In the genomic region with DNA sequence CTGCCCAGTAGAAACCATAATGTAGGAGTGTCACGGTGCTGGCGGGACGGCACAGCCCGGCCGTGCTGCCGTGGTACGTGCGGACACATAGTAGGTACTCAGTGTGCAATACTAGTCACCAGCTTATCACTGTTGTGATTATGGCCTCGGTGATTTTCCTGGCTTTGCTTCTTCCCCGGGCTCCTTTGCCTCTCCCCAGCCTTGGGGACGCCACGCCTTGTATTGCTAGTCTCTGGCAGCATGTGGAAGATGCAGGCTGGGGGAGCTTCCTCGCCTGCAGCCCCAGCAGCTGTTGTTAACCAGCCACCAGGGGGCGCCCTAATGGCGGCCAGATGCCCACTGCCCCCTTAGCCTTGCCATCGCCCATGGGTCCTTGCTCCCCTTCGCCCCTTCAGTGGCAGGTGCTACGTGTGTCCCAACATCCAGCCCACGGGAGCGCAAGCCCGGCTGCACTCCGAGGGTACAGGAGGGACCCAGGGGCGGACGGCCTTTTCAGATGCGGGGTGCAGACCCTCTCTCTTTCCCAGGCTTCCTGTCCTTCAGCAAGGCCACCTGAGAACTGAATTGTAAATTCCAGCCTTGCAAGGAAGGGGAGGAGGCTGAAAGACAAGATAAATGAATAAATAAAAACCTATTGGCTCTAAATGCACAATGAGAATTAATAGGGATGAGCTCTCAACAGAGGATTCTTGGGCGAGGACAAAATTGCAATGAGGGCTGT, we compare ENCODE assay signal across 9 cellular contexts. TPM values are rescaled to one million over a fixed set of nuclear protein-coding genes. Genes with fewer than 3 reads are reported as not detected.
A peak's percentile ranks its signal among the peaks of the same experiment; 100 is the strongest.
DNase-seq lines count a peak whose midpoint lies in the region; ATAC-seq and TF ChIP-seq lines count a peak whose summit lies in the region.
"Had no signal": no experiment of that assay in that cellular context is flagged by ENCODE, and none has a peak within 500 bp of the region (broad histone marks: within the 10 kb centered on the region; RNA-seq: fewer than 3 reads in every experiment).

No MANE protein-coding gene starts in this region.

- H3K9me3 ChIP-seq in DND-41 (ENCODE audit: insufficient read depth, low read length, severe bottlenecking): no peaks in the 10 kb centered on the region
- no peaks in the 10 kb centered on the region for H3K9me3 ChIP-seq in Loucy (ENCODE audit: insufficient read depth, low read depth, low read length)

- H3K27me3 Mint-ChIP-seq in T-helper 2 cell treated with Interferon-gamma antibody and Interleukin-4, amounts not matched to agents 5 μg/mL and 100 μg/mL, for 36 hours (ENCODE audit: low read depth): peaks cover 19% of the 10 kb centered on the region

- TF ChIP-seq CTCF in DND-41 (IDR thresholded peaks at IDR 0.05; ENCODE audit: borderline replicate concordance, extremely low read depth, low read length, poor library complexity, severe bottlenecking) (peak; percentile 84), Loucy (conservative IDR thresholded peaks at IDR 0.05; ENCODE audit: low read length) (peak; percentile 93), omental fat pad (IDR thresholded peaks at IDR 0.05) (peak in 1 of 3 donors; percentile 25)

- H3K9me2 ChIP-seq in Loucy (replicated peaks; ENCODE audit: low read depth, low read length): no peaks in the 10 kb centered on the region

- H3K4me2 ChIP-seq in DND-41 (ENCODE audit: insufficient read depth, low read length) (no peak overlapping the region), Loucy (ENCODE audit: low read depth, low read length, poor library complexity, severe bottlenecking) (peak overlapping the region; percentile 41)

- H4K20me1 ChIP-seq in DND-41 (ENCODE audit: insufficient read depth, low read length): peaks cover 24% of the 10 kb centered on the region
- H4K20me1 ChIP-seq in Loucy (ENCODE audit: insufficient read depth, low read length, poor library complexity, severe bottlenecking): peaks cover 66% of the 10 kb centered on the region

- H3K9me3 Mint-ChIP-seq in T-helper 2 cell treated with Interferon-gamma antibody and Interleukin-4, amounts not matched to agents 5 μg/mL and 100 μg/mL, for 36 hours: no peaks in the 10 kb centered on the region
- H3K9me3 Mint-ChIP-seq: activated naive CD4-positive, alpha-beta T cell treated with anti-CD3 and anti-CD28 coated beads, Interleukin-2, amount 50 U/mL, for 24 hours had no signal

- no peaks in the 10 kb centered on the region for H3F3A ChIP-seq in Loucy (ENCODE audit: low read depth)

- H3K4me3 ChIP-seq in DND-41 (ENCODE audit: low read depth in 1 of 2, low read length in 2 of 2) (no peak overlapping the region), Loucy (ENCODE audit: low read length, poor library complexity, severe bottlenecking) (no peak overlapping the region)

- H3K4me3 Mint-ChIP-seq in T-helper 2 cell treated with Interferon-gamma antibody and Interleukin-4, amounts not matched to agents 5 μg/mL and 100 μg/mL, for 36 hours: no peak overlapping the region
- H3K4me3 Mint-ChIP-seq: activated naive CD4-positive, alpha-beta T cell treated with anti-CD3 and anti-CD28 coated beads, Interleukin-2, amount 50 U/mL, for 24 hours had no signal

- peaks cover 2% of the 10 kb centered on the region for H3K4me1 Mint-ChIP-seq in T-helper 2 cell treated with Interferon-gamma antibody and Interleukin-4, amounts not matched to agents 5 μg/mL and 100 μg/mL, for 36 hours (ENCODE audit: low read depth)
- H3K4me1 Mint-ChIP-seq: activated naive CD4-positive, alpha-beta T cell treated with anti-CD3 and anti-CD28 coated beads, Interleukin-2, amount 50 U/mL, for 24 hours had no signal

- H3K36me3 Mint-ChIP-seq in T-helper 2 cell treated with Interferon-gamma antibody and Interleukin-4, amounts not matched to agents 5 μg/mL and 100 μg/mL, for 36 hours (ENCODE audit: low read depth): peaks cover 2% of the 10 kb centered on the region
- H3K36me3 Mint-ChIP-seq: activated naive CD4-positive, alpha-beta T cell treated with anti-CD3 and anti-CD28 coated beads, Interleukin-2, amount 50 U/mL, for 24 hours had no signal

- DNase-seq in DND-41: peak; percentile 50
- DNase-seq in T-helper 2 cell treated with Interferon-gamma antibody and Interleukin-4, amounts not matched to agents 5 μg/mL and 100 μg/mL, for 36 hours (ENCODE audit: low spot score): peak; percentile 42
- peak; percentile 7 for DNase-seq in amniotic stem cell (lab: John Stamatoyannopoulos, UW)
- peak in 31 of 51 donors; percentile 15 to 80 (median 52) for DNase-seq in hypothalamus (lab: John Stamatoyannopoulos, UW)
- peak; percentile 51 for DNase-seq in stimulated activated CD4-positive, alpha-beta T cell treated with anti-CD3 and anti-CD28 coated beads, Interleukin-1b, Interleukin-23, amount 100 ng/mL, for 48 hours
- no peak for DNase-seq in omental fat pad (ENCODE audit: low spot score)

- no peak overlapping the region for H2AFZ ChIP-seq in DND-41 (ENCODE audit: low read depth, low read length)
- no peak overlapping the region for H2AFZ ChIP-seq in Loucy (ENCODE audit: low read length)

- H3K79me2 ChIP-seq in DND-41 (ENCODE audit: insufficient read depth, low read length): no peaks in the 10 kb centered on the region
- H3K79me2 ChIP-seq in Loucy (ENCODE audit: insufficient read depth, low read length): peaks cover 80% of the 10 kb centered on the region

- ATAC-seq in DND-41 (ENCODE audit: insufficient read depth, low read depth) (peak; percentile 83), GM19324 (IDR thresholded peaks at IDR 0.05; ENCODE audit: low FRiP score, unreplicated experiment) (no peak), omental fat pad (ENCODE audit: low FRiP score) (no peak)

- H3K4me1 ChIP-seq in DND-41 (ENCODE audit: insufficient read depth, low read length): no peaks in the 10 kb centered on the region
- peaks cover 31% of the 10 kb centered on the region for H3K4me1 ChIP-seq in Loucy (ENCODE audit: insufficient read depth, low read length, poor library complexity, severe bottlenecking)

- no peak overlapping the region for H3K27ac ChIP-seq in DND-41 (ENCODE audit: low read length)

- H3K9ac ChIP-seq in DND-41 (ENCODE audit: low read depth, low read length) (no peak overlapping the region), Loucy (ENCODE audit: low read depth, low read length, poor library complexity, severe bottlenecking) (no peak overlapping the region)

- H3K36me3 ChIP-seq in DND-41 (ENCODE audit: insufficient read depth, low read length) (no peaks in the 10 kb centered on the region), Loucy (ENCODE audit: insufficient read depth, low read length) (peaks cover 33% of the 10 kb centered on the region; the same call in 1 of the 2 replicates)

- no peak overlapping the region for H3K27ac Mint-ChIP-seq in T-helper 2 cell treated with Interferon-gamma antibody and Interleukin-4, amounts not matched to agents 5 μg/mL and 100 μg/mL, for 36 hours
- H3K27ac Mint-ChIP-seq: activated naive CD4-positive, alpha-beta T cell treated with anti-CD3 and anti-CD28 coated beads, Interleukin-2, amount 50 U/mL, for 24 hours had no signal

- H3K27me3 ChIP-seq in DND-41 (ENCODE audit: insufficient read depth, low read length, poor library complexity): peaks cover 13% of the 10 kb centered on the region
- no peaks in the 10 kb centered on the region for H3K27me3 ChIP-seq in Loucy (ENCODE audit: insufficient read depth, low read length, poor library complexity, severe bottlenecking)

RNA-seq across cellular contexts. Expression of a gene that starts 8.0 kb away (rescaled TPM):
- 1 to 10 TPM; 1.8 to 4.2 (median 2.9) TPM for total RNA-seq in omental fat pad
